Comparison of ENCODE assay signal across 17 cellular contexts in the genomic region with DNA sequence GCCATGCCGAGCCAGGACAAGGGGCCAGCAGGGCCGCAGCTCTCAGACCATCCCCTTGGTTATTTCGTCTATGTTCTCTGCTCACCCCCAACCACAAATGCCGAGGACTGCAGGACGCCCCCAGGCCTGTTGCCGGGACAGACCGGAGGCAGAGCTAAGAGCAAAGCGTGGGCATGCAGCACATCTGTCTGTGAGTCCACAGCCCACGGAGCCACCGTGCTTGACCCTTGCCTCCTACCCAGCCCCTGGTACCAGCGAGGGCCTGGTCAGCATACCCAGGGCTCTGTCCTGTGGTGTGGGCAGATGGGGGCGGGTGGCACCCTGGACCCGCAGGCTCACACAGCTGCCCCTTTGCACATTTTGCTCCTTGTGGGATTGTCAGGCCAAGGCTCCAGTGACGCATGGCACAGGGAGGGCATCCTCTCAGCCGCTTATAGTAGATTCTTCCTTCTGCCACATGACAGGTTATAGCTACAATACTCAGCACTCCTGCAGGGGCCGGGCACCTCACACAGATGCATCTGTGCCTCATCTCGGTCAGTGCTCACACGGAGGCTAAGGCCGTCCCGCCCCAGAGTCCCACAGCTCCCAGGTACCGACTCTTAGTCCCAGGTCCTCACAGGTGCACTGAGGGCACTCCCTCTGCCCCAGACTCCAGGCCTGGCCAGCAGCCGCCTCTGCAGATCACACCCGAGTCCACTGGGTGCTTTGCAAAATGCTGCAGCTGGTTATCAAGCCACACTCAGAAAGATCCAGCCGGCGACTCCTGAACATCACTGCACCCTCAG. TPM values are rescaled to one million over a fixed set of nuclear protein-coding genes. Genes with fewer than 3 reads are reported as not detected.
DNase-seq lines count a peak whose midpoint lies in the region; ATAC-seq and TF ChIP-seq lines count a peak whose summit lies in the region.
"Had no signal": no experiment of that assay in that cellular context is flagged by ENCODE, and none has a peak within 500 bp of the region (broad histone marks: within the 10 kb centered on the region; RNA-seq: fewer than 3 reads in every experiment).

No MANE protein-coding gene starts in this region.

- peak overlapping the region; percentile 2 for H3K4me3 Mint-ChIP-seq in activated naive CD8-positive, alpha-beta T cell
- no peak overlapping the region for H3K4me3 Mint-ChIP-seq in activated naive CD8-positive, alpha-beta T cell treated with anti-CD3 and anti-CD28 coated beads for 36 hours
- H3K4me3 Mint-ChIP-seq in dendritic cell treated with granulocyte-macrophage colony-stimulating factor and Interleukin-4, amounts not matched to agents 40 ng/mL and 50 ng/mL, for 4 days = no peak overlapping the region
- H3K4me3 Mint-ChIP-seq in nephron (peak overlapping the region; percentile 36 to 80 (median 50)), type B pancreatic cell (peak overlapping the region; percentile 51)

- peaks cover 49% of the 10 kb centered on the region for H3K4me1 Mint-ChIP-seq in activated naive CD8-positive, alpha-beta T cell (ENCODE audit: low read depth)
- H3K4me1 Mint-ChIP-seq in activated naive CD8-positive, alpha-beta T cell treated with anti-CD3 and anti-CD28 coated beads for 36 hours = peaks cover 39% of the 10 kb centered on the region
- H3K4me1 Mint-ChIP-seq in dendritic cell treated with granulocyte-macrophage colony-stimulating factor and Interleukin-4, amounts not matched to agents 40 ng/mL and 50 ng/mL, for 4 days (ENCODE audit: low read depth) = peaks cover 84% of the 10 kb centered on the region
- H3K4me1 Mint-ChIP-seq in nephron (peaks cover 51% of the 10 kb centered on the region), type B pancreatic cell (ENCODE audit: unreplicated experiment) (peaks cover 34% of the 10 kb centered on the region)

- no peak overlapping the region for H3K27ac Mint-ChIP-seq in activated naive CD8-positive, alpha-beta T cell
- H3K27ac Mint-ChIP-seq in activated naive CD8-positive, alpha-beta T cell treated with anti-CD3 and anti-CD28 coated beads for 36 hours = no peak overlapping the region
- H3K27ac Mint-ChIP-seq in dendritic cell treated with granulocyte-macrophage colony-stimulating factor and Interleukin-4, amounts not matched to agents 40 ng/mL and 50 ng/mL, for 4 days = peak overlapping the region; percentile 55
- H3K27ac Mint-ChIP-seq in nephron (peak overlapping the region; percentile 76 to 85 (median 83)), type B pancreatic cell (peak overlapping the region; percentile 55)

- H3K9me3 Mint-ChIP-seq in activated naive CD8-positive, alpha-beta T cell (ENCODE audit: low read depth) = no peaks in the 10 kb centered on the region
- H3K9me3 Mint-ChIP-seq in activated naive CD8-positive, alpha-beta T cell treated with anti-CD3 and anti-CD28 coated beads for 36 hours = no peaks in the 10 kb centered on the region
- no peaks in the 10 kb centered on the region for H3K9me3 Mint-ChIP-seq in dendritic cell treated with granulocyte-macrophage colony-stimulating factor and Interleukin-4, amounts not matched to agents 40 ng/mL and 50 ng/mL, for 4 days
- no peaks in the 10 kb centered on the region for H3K9me3 Mint-ChIP-seq in nephron
- H3K9me3 Mint-ChIP-seq in type B pancreatic cell = no peaks in the 10 kb centered on the region
- H3K9me3 Mint-ChIP-seq: naive B cell had no signal

- TF ChIP-seq CTCF in nephron (IDR thresholded peaks at IDR 0.05; ENCODE audit: unreplicated experiment in 3 of 3) (no peak), type B pancreatic cell (conservative IDR thresholded peaks at IDR 0.05) (no peak)

- H3K27me3 Mint-ChIP-seq in activated naive CD8-positive, alpha-beta T cell = no peaks in the 10 kb centered on the region
- no peaks in the 10 kb centered on the region for H3K27me3 Mint-ChIP-seq in activated naive CD8-positive, alpha-beta T cell treated with anti-CD3 and anti-CD28 coated beads for 36 hours
- peaks cover 17% of the 10 kb centered on the region for H3K27me3 Mint-ChIP-seq in dendritic cell treated with granulocyte-macrophage colony-stimulating factor and Interleukin-4, amounts not matched to agents 40 ng/mL and 50 ng/mL, for 4 days
- H3K27me3 Mint-ChIP-seq in nephron (ENCODE audit: low read depth) = no peaks in the 10 kb centered on the region
- no peaks in the 10 kb centered on the region for H3K27me3 Mint-ChIP-seq in type B pancreatic cell
- H3K27me3 Mint-ChIP-seq: naive B cell had no signal

- no peaks in the 10 kb centered on the region for H3K36me3 Mint-ChIP-seq in activated naive CD8-positive, alpha-beta T cell
- no peaks in the 10 kb centered on the region for H3K36me3 Mint-ChIP-seq in activated naive CD8-positive, alpha-beta T cell treated with anti-CD3 and anti-CD28 coated beads for 36 hours
- H3K36me3 Mint-ChIP-seq in dendritic cell treated with granulocyte-macrophage colony-stimulating factor and Interleukin-4, amounts not matched to agents 40 ng/mL and 50 ng/mL, for 4 days (ENCODE audit: low read depth) = peaks cover 24% of the 10 kb centered on the region
- H3K36me3 Mint-ChIP-seq in nephron (ENCODE audit: low read depth) (no peaks in the 10 kb centered on the region), type B pancreatic cell (no peaks in the 10 kb centered on the region)
- H3K36me3 Mint-ChIP-seq: naive B cell had no signal

- no peak for DNase-seq in activated naive CD8-positive, alpha-beta T cell treated with anti-CD3 and anti-CD28 coated beads for 36 hours
- no peak for DNase-seq in type B pancreatic cell (ENCODE audit: extremely low spot score, unreplicated experiment)
- DNase-seq in kidney glomerular epithelial cell (lab: John Stamatoyannopoulos, UW) = no peak
- DNase-seq: activated effector memory CD4-positive, alpha-beta T cell treated with Interleukin-2 at 50 U/mL for 16 hours; GF-D8; naive B cell; NCI-H2107; NCI-H748 treated with DMSO at 0.1 percent for 48 hours; stimulated activated CD4-positive, alpha-beta T cell treated with anti-CD3 and anti-CD28 coated beads, Interleukin-2, amount 100 ng/mL, for 48 hours; stimulated activated CD8-positive, alpha-beta memory T cell treated with anti-CD3 and anti-CD28 coated beads, Interleukin-4, amount 100 ng/mL, for 48 hours; WERI-Rb-1 had no signal

- ATAC-seq in GM21737 (IDR thresholded peaks at IDR 0.05; ENCODE audit: unreplicated experiment) = no peak
- ATAC-seq in HG02884 (IDR thresholded peaks at IDR 0.05; ENCODE audit: unreplicated experiment) = no peak
- ATAC-seq: left lobe of liver had no signal

- intact Hi-C loops in dendritic cell treated with granulocyte-macrophage colony-stimulating factor and Interleukin-4, amounts not matched to agents 40 ng/mL and 50 ng/mL, for 4 days (cut with micrococcal nuclease) = no loop called here

RNA-seq across cellular contexts. Expression of a gene that starts 4.5 kb away (rescaled TPM):
- 10 to 100 TPM; 32.3 to 34.0 TPM for total RNA-seq in activated naive CD8-positive, alpha-beta T cell treated with anti-CD3 and anti-CD28 coated beads for 36 hours
- total RNA-seq in type B pancreatic cell (ENCODE audit: low replicate concordance) = 59.8 and 72.4 TPM in 2 replicates

RNA-seq across cellular contexts. Expression of a gene that starts 38.0 kb away (rescaled TPM):
- 10 to 100 TPM; 12.6 to 12.7 TPM for total RNA-seq in activated naive CD8-positive, alpha-beta T cell treated with anti-CD3 and anti-CD28 coated beads for 36 hours
- total RNA-seq in type B pancreatic cell (ENCODE audit: low replicate concordance) = 17.0 and 24.0 TPM in 2 replicates

Comparison
In these comparisons a context has a peak if more than half of its experiments do, and no peak if none do; other contexts are left out.
1. H3K4me3 Mint-ChIP-seq: peak in activated naive CD8-positive, alpha-beta T cell (single experiment), nephron (3 of 3) and type B pancreatic cell (single experiment); none in activated naive CD8-positive, alpha-beta T cell treated with anti-CD3 and anti-CD28 coated beads for 36 hours (single experiment) and dendritic cell treated with granulocyte-macrophage colony-stimulating factor and Interleukin-4, amounts not matched to agents 40 ng/mL and 50 ng/mL, for 4 days (single experiment).
2. H3K27ac Mint-ChIP-seq: peak in dendritic cell treated with granulocyte-macrophage colony-stimulating factor and Interleukin-4, amounts not matched to agents 40 ng/mL and 50 ng/mL, for 4 days (single experiment), nephron (3 of 3) and type B pancreatic cell (single experiment); none in activated naive CD8-positive, alpha-beta T cell (single experiment) and activated naive CD8-positive, alpha-beta T cell treated with anti-CD3 and anti-CD28 coated beads for 36 hours (single experiment).